Comparison of ENCODE assay signal across 1 cellular context in the genomic region with DNA sequence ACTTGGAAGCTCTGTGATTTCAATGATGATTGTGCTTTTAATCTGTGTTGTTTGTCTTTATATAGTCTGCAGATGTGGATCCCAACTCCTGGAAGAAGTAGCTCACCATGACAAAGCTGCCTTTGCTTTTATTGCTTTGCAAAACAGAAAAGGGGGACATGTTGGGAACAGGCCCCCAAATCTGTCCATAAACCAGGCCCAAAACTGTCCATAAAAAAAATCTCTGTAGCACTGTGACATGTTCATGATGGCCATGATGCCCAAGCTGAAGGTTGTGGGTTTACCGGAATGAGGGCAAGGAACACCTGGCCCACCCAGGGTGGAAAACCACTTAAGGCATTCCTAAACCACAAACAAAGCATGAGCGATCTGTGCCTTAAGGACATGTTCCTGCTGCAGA.
TF ChIP-seq lines count a peak whose summit lies in the region.

No MANE protein-coding gene starts in this region.

TF ChIP-seq in HepG2, 621 proteins besides CTCF, POLR2A, EP300 and RAD21:
- TF ChIP-seq ZNF816 (CRISPR knock-in tag; IDR thresholded peaks at IDR 0.05; ENCODE audit: borderline replicate concordance), result peak; percentile 99
- peak; percentile 79; the same call in 1 of the 2 replicates for TF ChIP-seq ZNF761 (CRISPR knock-in tag; conservative IDR thresholded peaks at IDR 0.05)
